ENCODE assay signal across 1 cellular context in the genomic region with DNA sequence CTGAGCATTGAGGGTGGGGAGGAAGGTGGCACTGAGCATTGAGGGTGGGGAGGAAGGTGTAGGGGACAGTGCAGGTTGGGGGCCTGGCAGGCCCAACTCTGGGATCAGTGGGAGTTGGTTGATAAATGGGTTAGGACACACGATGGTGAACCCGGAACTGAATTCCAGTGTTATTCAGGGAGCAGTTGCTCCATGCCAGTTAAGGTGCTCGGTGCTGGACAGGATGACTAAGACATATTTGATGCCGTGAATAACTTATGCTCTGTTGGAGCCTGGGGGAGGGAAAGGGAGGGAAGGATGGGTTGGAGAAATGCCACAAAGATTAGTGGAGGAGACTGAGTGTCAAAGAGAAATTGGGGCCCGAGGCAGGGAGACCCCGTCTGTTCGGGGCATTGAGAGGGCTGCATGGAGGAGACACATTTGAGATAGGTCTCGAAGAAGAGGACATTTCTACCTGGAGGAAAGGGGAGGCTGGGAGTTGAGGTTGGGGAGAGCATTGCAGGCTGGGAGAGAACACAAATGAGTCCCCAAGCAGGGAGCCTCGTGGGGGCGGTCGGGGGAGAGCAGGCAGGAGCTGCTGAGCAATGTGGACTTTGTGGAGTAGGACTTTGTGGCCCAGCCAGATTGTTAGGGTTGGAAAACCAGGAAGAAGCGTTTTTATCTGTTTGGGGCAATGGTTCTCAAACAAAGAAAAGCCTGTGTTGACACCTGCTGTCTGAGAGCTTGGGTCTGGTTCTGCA.
TF ChIP-seq lines count a peak whose summit lies in the region.

No MANE protein-coding gene starts in this region.

TF ChIP-seq in HEK293, 187 proteins besides CTCF, POLR2A, EP300 and RAD21 (continued from another document):
- TF ChIP-seq, protein P1, sequence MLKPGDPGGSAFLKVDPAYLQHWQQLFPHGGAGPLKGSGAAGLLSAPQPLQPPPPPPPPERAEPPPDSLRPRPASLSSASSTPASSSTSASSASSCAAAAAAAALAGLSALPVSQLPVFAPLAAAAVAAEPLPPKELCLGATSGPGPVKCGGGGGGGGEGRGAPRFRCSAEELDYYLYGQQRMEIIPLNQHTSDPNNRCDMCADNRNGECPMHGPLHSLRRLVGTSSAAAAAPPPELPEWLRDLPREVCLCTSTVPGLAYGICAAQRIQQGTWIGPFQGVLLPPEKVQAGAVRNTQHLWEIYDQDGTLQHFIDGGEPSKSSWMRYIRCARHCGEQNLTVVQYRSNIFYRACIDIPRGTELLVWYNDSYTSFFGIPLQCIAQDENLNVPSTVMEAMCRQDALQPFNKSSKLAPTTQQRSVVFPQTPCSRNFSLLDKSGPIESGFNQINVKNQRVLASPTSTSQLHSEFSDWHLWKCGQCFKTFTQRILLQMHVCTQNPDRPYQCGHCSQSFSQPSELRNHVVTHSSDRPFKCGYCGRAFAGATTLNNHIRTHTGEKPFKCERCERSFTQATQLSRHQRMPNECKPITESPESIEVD (tag by site-specific recombination; IDR thresholded peaks at IDR 0.05) = no peak
- TF ChIP-seq, protein P2, sequence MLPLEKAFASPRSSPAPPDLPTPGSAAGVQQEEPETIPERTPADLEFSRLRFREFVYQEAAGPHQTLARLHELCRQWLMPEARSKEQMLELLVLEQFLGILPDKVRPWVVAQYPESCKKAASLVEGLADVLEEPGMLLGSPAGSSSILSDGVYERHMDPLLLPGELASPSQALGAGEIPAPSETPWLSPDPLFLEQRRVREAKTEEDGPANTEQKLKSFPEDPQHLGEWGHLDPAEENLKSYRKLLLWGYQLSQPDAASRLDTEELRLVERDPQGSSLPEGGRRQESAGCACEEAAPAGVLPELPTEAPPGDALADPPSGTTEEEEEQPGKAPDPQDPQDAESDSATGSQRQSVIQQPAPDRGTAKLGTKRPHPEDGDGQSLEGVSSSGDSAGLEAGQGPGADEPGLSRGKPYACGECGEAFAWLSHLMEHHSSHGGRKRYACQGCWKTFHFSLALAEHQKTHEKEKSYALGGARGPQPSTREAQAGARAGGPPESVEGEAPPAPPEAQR (tag by site-specific recombination; IDR thresholded peaks at IDR 0.05) = no peak
